8 cellular contexts compared by ENCODE assay signal in the genomic region with DNA sequence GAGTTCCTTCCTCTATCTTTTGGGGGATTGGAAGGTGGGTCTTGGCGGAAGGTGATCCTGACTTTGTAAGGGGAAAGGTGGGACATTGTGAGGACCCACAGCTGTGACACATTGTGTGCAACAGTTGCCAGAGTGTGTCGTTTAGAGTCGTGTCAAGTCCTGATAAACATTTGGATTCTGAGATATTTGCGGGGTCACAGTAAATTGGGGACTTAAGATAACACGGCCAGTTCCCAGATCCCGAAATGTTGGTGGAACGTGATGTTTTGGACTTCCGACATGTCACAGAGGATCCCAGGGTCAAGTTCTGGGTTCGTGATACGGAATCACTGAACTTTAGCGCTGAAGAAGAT. TPM values are rescaled to one million over a fixed set of nuclear protein-coding genes. Genes with fewer than 3 reads are reported as not detected.
DNase-seq lines count a peak whose midpoint lies in the region; ATAC-seq and TF ChIP-seq lines count a peak whose summit lies in the region.

No MANE protein-coding gene starts in this region.

- no peak for TF ChIP-seq CTCF in RWPE2 (IDR thresholded peaks at IDR 0.05; ENCODE audit: poor library complexity, severe bottlenecking)
- TF ChIP-seq CTCF in fibroblast of the aortic adventitia (IDR thresholded peaks at IDR 0.05; ENCODE audit: insufficient read depth, low read length), result no peak

- DNase-seq in RWPE2 (ENCODE audit: low spot score) (no peak), fibroblast of the aortic adventitia (ENCODE audit: low read depth) (no peak), skeletal muscle cell (ENCODE audit: low read depth) (no peak), NCI-H446 treated with DMSO at 0.1 percent for 48 hours (lab: John Stamatoyannopoulos, UW) (no peak), DMS153 treated with DMSO at 0.1 percent for 48 hours (lab: John Stamatoyannopoulos, UW; ENCODE audit: unreplicated experiment) (no peak)

- H3K9me3 ChIP-seq in RWPE2 (ENCODE audit: severe bottlenecking), result no peaks in the 10 kb centered on the region

- H3K36me3 ChIP-seq in RWPE2 (ENCODE audit: low read depth), result peaks cover 37% of the 10 kb centered on the region

- peaks cover 6% of the 10 kb centered on the region for H3K4me1 ChIP-seq in RWPE2 (ENCODE audit: insufficient read depth, poor library complexity, severe bottlenecking)

- peak overlapping the region; percentile 52 for H3K27ac ChIP-seq in RWPE2 (ENCODE audit: poor library complexity, severe bottlenecking)

- no peaks in the 10 kb centered on the region for H3K27me3 ChIP-seq in RWPE2 (ENCODE audit: insufficient read depth, poor library complexity, severe bottlenecking)

- ATAC-seq in GM18511 (IDR thresholded peaks at IDR 0.05; ENCODE audit: unreplicated experiment) (peak; percentile 8), RWPE2 (ENCODE audit: low read depth) (peak; percentile 15; the same call in 1 of the 3 replicates), HG03442 (IDR thresholded peaks at IDR 0.05; ENCODE audit: unreplicated experiment) (no peak), HG02610 (IDR thresholded peaks at IDR 0.05; ENCODE audit: unreplicated experiment) (no peak)

- H3K4me3 ChIP-seq in RWPE2 (ENCODE audit: severe bottlenecking), result peak overlapping the region; percentile 56
- H3K4me3 ChIP-seq in fibroblast of the aortic adventitia (ENCODE audit: low read depth, low read length), result peak overlapping the region; percentile 97
- peak overlapping the region; percentile 88 for H3K4me3 ChIP-seq in skeletal muscle cell (ENCODE audit: low read depth, low read length)

RNA-seq across cellular contexts. Expression of a gene that starts 0.6 kb away (rescaled TPM):
- 2.1 and 10.4 TPM in 2 replicates for total RNA-seq in fibroblast of the aortic adventitia (ENCODE audit: low replicate concordance)

RNA-seq across cellular contexts. Expression of a gene that starts 7.9 kb away (rescaled TPM):
- total RNA-seq in fibroblast of the aortic adventitia (ENCODE audit: low replicate concordance), result 12.5 and 14.1 TPM in 2 replicates

Comparison
In these comparisons a context has a peak if more than half of its experiments do, and no peak if none do; other contexts are left out.
1. ATAC-seq: peak in GM18511 (single experiment) and RWPE2 (single experiment); none in HG03442 (single experiment) and HG02610 (single experiment).
2. Peak in every context shown above with its lines, with median percentiles within 50 percentile points of each other: H3K4me3 ChIP-seq.